ENCODE assay signal across 8 cellular contexts in genomic region chr9:97038551-97038908, GRCh38. TPM values are rescaled to one million over a fixed set of nuclear protein-coding genes. Genes with fewer than 3 reads are reported as not detected.
DNase-seq lines count a peak whose midpoint lies in the region; ATAC-seq and TF ChIP-seq lines count a peak whose summit lies in the region.

No MANE protein-coding gene starts in this region.

- H3K79me1 ChIP-seq in mesenchymal stem cell (replicated peaks; ENCODE audit: low read length, poor library complexity, severe bottlenecking) = no peaks in the 10 kb centered on the region

- H4K91ac ChIP-seq in mesenchymal stem cell (ENCODE audit: low read length) = no peak overlapping the region

- H3K27me3 ChIP-seq in mesenchymal stem cell (ENCODE audit: control insufficient read depth in 1 of 2, insufficient read depth in 1 of 2, low read length in 2 of 2) = peaks cover 9 to 30% of the 10 kb centered on the region in 2 experiments

- no peaks in the 10 kb centered on the region for H3K36me3 ChIP-seq in mesenchymal stem cell (ENCODE audit: control insufficient read depth in 1 of 2, insufficient read depth in 2 of 2, low read depth in 1 of 2, low read length in 2 of 2)

- no peak overlapping the region for H2BK5ac ChIP-seq in mesenchymal stem cell (ENCODE audit: low read depth, low read length, poor library complexity, severe bottlenecking)

- TF ChIP-seq CTCF in astrocyte of the cerebellum (IDR thresholded peaks at IDR 0.05; ENCODE audit: low read depth, low read length, missing control alignments) = no peak

- no peak overlapping the region for H3K23ac ChIP-seq in mesenchymal stem cell (ENCODE audit: low read length in 2 of 2)

- peak overlapping the region; percentile 63 for H3K4me3 ChIP-seq in astrocyte of the cerebellum (ENCODE audit: low read depth, low read length)
- peak overlapping the region; percentile 62 to 85 for H3K4me3 ChIP-seq in mesenchymal stem cell (ENCODE audit: insufficient read depth in 1 of 2, low read depth in 1 of 2, low read length in 2 of 2)

- DNase-seq in stimulated activated CD4-positive, alpha-beta T cell treated with anti-CD3 and anti-CD28 coated beads, Interleukin-4, amount 100 ng/mL, for 1 hour = peak; percentile 2
- DNase-seq in stimulated activated CD4-positive, alpha-beta T cell treated with anti-CD3 and anti-CD28 coated beads, Interleukin-2, amount 100 ng/mL, for 24 hours = no peak
- DNase-seq in astrocyte of the cerebellum (ENCODE audit: low read depth) = no peak
- DNase-seq in mesenchymal stem cell = no peak
- no peak for DNase-seq in NCI-H2029 treated with DMSO at 0.1 percent for 48 hours (lab: John Stamatoyannopoulos, UW)
- no peak for DNase-seq in foreskin melanocyte
- DNase-seq in NCI-H1930 (lab: John Stamatoyannopoulos, UW) = no peak

- H3K4ac ChIP-seq in mesenchymal stem cell (ENCODE audit: low read depth in 1 of 2, low read length in 2 of 2) = no peak overlapping the region

- H3K4me2 ChIP-seq in mesenchymal stem cell (ENCODE audit: low read length, poor library complexity, severe bottlenecking) = peak overlapping the region; percentile 93

- no peak overlapping the region for H3K18ac ChIP-seq in mesenchymal stem cell (ENCODE audit: low read depth in 1 of 2, low read length in 2 of 2)

- peaks cover 4% of the 10 kb centered on the region for H3K4me1 ChIP-seq in mesenchymal stem cell (ENCODE audit: control insufficient read depth, insufficient read depth, low read depth, low read length)

- no peak overlapping the region for H3K9ac ChIP-seq in mesenchymal stem cell (ENCODE audit: low read length)

- H2AFZ ChIP-seq in mesenchymal stem cell (ENCODE audit: low read depth, low read length) = peak overlapping the region; percentile 80

- no peak for ATAC-seq in GM18870 (IDR thresholded peaks at IDR 0.05; ENCODE audit: unreplicated experiment)

- H2BK15ac ChIP-seq in mesenchymal stem cell (ENCODE audit: low read depth, poor library complexity, severe bottlenecking) = no peak overlapping the region

- no peak overlapping the region for H3K27ac ChIP-seq in mesenchymal stem cell (ENCODE audit: low read length, poor library complexity, severe bottlenecking)

- no peak overlapping the region for H3K14ac ChIP-seq in mesenchymal stem cell (ENCODE audit: low read length in 2 of 2)

- no peak overlapping the region for H2BK120ac ChIP-seq in mesenchymal stem cell (ENCODE audit: low read depth, low read length)

- in situ Hi-C loops in astrocyte of the cerebellum (cut with HindIII; ENCODE audit: low sequenced_read_pairs) = no loop called here

- H2AK5ac ChIP-seq in mesenchymal stem cell (ENCODE audit: low read length, severe bottlenecking) = no peak overlapping the region

- no peak overlapping the region for H4K8ac ChIP-seq in mesenchymal stem cell (ENCODE audit: low read length)

- no peaks in the 10 kb centered on the region for H3K9me3 ChIP-seq in mesenchymal stem cell (ENCODE audit: control insufficient read depth, low read length)

- H2BK12ac ChIP-seq in mesenchymal stem cell (ENCODE audit: low read length in 2 of 2) = no peak overlapping the region

- 5% methylated on average over 35 of the region's 35 CpGs for WGBS in mesenchymal stem cell

RNA-seq across cellular contexts. Expression of gene CTSV, which starts 0.4 kb away (rescaled TPM):
- polyA plus RNA-seq in mesenchymal stem cell (2013, experiment 1 of 2) = 0.86 TPM
- 0.63 TPM for polyA plus RNA-seq in mesenchymal stem cell (2013, experiment 2 of 2)
